Comparison of ENCODE assay signal across 27 cellular contexts in the genomic region with DNA sequence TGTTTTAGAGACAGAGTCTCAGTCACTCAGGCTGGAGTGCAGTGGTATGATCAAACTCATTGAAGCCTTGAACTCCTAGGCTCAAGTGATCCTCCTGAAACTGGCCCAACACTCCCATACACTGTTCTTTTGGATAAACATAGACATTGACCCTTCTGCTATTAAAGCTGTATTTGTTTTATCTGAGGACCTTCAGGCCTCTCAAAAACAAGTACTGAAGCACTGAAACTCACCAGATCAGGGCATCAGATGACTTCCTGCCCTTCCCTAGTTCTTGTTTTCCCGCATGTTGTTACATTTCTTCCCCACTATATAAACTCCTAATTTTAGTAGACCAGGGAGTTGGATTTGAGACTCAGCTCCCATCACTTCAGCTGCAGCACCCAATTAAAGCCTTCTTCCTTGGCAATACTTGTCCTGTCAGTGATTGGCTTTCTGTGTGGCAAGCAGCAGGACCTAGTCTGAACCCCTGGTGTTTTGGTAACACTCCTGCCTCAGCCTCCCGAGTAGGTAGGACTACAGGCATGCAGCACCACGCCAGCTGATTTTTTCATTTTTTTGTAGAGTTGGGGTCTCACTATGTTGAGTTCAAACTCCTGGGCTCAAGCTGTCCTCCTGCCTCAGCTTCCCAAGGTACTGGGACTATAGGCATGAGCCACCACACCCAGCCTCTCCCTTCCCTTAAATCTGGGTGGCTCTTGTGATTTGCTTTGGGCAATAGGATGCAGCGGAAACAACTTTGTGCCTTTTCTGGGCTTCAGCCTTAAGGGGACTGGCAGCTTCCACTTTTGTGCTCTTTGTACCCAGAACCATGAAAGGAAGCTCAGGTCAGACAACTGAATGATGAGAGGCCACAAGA. TPM values are rescaled to one million over a fixed set of nuclear protein-coding genes. Genes with fewer than 3 reads are reported as not detected.
DNase-seq lines count a peak whose midpoint lies in the region; ATAC-seq and TF ChIP-seq lines count a peak whose summit lies in the region.
"Had no signal": no experiment of that assay in that cellular context is flagged by ENCODE, and none has a peak within 500 bp of the region (broad histone marks: within the 10 kb centered on the region; RNA-seq: fewer than 3 reads in every experiment).

No MANE protein-coding gene starts in this region.

- DNase-seq in breast epithelium (ENCODE audit: low spot score in 2 of 2) (no peak), mammary epithelial cell (no peak), esophagus squamous epithelium (lab: John Stamatoyannopoulos, UW) (no peak), mucosa of descending colon (no peak), uterus (no peak), GF-D8 (lab: John Stamatoyannopoulos, UW) (no peak), UCSD-AML1 (lab: John Stamatoyannopoulos, UW; ENCODE audit: unreplicated experiment) (no peak)
- DNase-seq: activated CD8-positive, alpha-beta memory T cell treated with anti-CD3 and anti-CD28 coated beads, Interleukin-2, amount 50 U/mL, for 4 hours; activated effector memory CD4-positive, alpha-beta T cell treated with Interleukin-2 at 50 U/mL for 16 hours; activated naive CD8-positive, alpha-beta T cell treated with anti-CD3 and anti-CD28 coated beads, Interleukin-2, amount 50 U/mL, for 24 hours; brain microvascular endothelial cell; Caco-2; cortex of kidney; hypothalamus; islet precursor cell; KBM-7; natural killer cell; NCI-H2227 treated with DMSO at 0.1 percent for 48 hours; PC-9; stimulated activated CD4-positive, alpha-beta T cell treated with anti-CD3 and anti-CD28 coated beads, Interleukin-2, amount 100 ng/mL, for 24 hours; stimulated activated naive CD4-positive, alpha-beta T cell; trophoblast cell had no signal

- no peak overlapping the region for H3K4me3 ChIP-seq in breast epithelium
- H3K4me3 ChIP-seq in mammary epithelial cell (replicated peaks in 1 of 3; ENCODE audit: insufficient read depth in 1 of 3, low read depth in 2 of 3, low read length in 3 of 3) = no peak overlapping the region
- H3K4me3 ChIP-seq in esophagus squamous epithelium = no peak overlapping the region
- H3K4me3 ChIP-seq in mucosa of descending colon = no peak overlapping the region
- H3K4me3 ChIP-seq in uterus = no peak overlapping the region
- H3K4me3 ChIP-seq: PC-9, SJCRH30, skin epidermis had no signal

- dilution Hi-C loops in mammary epithelial cell (cut with HindIII; ENCODE audit: low sequenced_read_pairs) = no loop called here

- no peaks in the 10 kb centered on the region for H4K20me1 ChIP-seq in mammary epithelial cell (ENCODE audit: insufficient read depth, low read length)

- TF ChIP-seq CTCF in breast epithelium (IDR thresholded peaks at IDR 0.05) = no peak
- TF ChIP-seq CTCF in mammary epithelial cell (conservative IDR thresholded peaks at IDR 0.05 in 1 of 2, IDR thresholded peaks at IDR 0.05 in 1 of 2; ENCODE audit: extremely low read depth in 1 of 2, insufficient read depth in 1 of 2, low read depth in 1 of 2, low read length in 2 of 2) = no peak
- TF ChIP-seq CTCF in esophagus squamous epithelium (IDR thresholded peaks at IDR 0.05) = no peak
- TF ChIP-seq CTCF in mucosa of descending colon (IDR thresholded peaks at IDR 0.05) = no peak
- no peak for TF ChIP-seq CTCF in uterus (IDR thresholded peaks at IDR 0.05)

- intact Hi-C loops in breast epithelium (cut with DNase I; ENCODE audit: low total_unique reads) (no loop called here), mammary epithelial cell (cut with micrococcal nuclease) (no loop called here), esophagus squamous epithelium (cut with DNase I) (loop anchor here (10.0 kb wide), 1 partner anchor 113 kb away; no protein-coding TSS in a partner anchor), mucosa of descending colon (cut with DNase I, micrococcal nuclease) (no loop called here), uterus (cut with DNase I; ENCODE audit: low total_unique reads) (no loop called here)

- H3K4me2 ChIP-seq in mammary epithelial cell (ENCODE audit: insufficient read depth, low read depth, low read length) = no peak overlapping the region
- H3K4me2 ChIP-seq: PC-9 had no signal

- in situ Hi-C loops in mammary epithelial cell (cut with MboI; ENCODE audit: low sequenced_read_pairs in 2 of 2) = no loop called here

- H3K36me3 ChIP-seq in breast epithelium (no peaks in the 10 kb centered on the region), mammary epithelial cell (ENCODE audit: insufficient read depth, low read length) (no peaks in the 10 kb centered on the region), esophagus squamous epithelium (no peaks in the 10 kb centered on the region), mucosa of descending colon (ENCODE audit: low read depth) (no peaks in the 10 kb centered on the region), uterus (no peaks in the 10 kb centered on the region)
- H3K36me3 ChIP-seq: brain microvascular endothelial cell, SJCRH30 had no signal

- no peaks in the 10 kb centered on the region for H3K79me2 ChIP-seq in mammary epithelial cell (ENCODE audit: insufficient read depth, low read length)
- H3K79me2 ChIP-seq: parathyroid adenoma had no signal

- no peaks in the 10 kb centered on the region for H3K27me3 ChIP-seq in breast epithelium
- no peaks in the 10 kb centered on the region for H3K27me3 ChIP-seq in mammary epithelial cell (ENCODE audit: insufficient read depth, low read length)
- H3K27me3 ChIP-seq in esophagus squamous epithelium = no peaks in the 10 kb centered on the region
- H3K27me3 ChIP-seq in uterus = no peaks in the 10 kb centered on the region
- H3K27me3 ChIP-seq: brain microvascular endothelial cell, SJCRH30 had no signal

- peak; percentile 29 for ATAC-seq in mucosa of descending colon
- ATAC-seq in GM18502 (IDR thresholded peaks at IDR 0.05; ENCODE audit: poor library complexity, unreplicated experiment) = no peak
- ATAC-seq: activated naive CD8-positive, alpha-beta T cell treated with anti-CD3 and anti-CD28 coated beads, Interleukin-2, amount 50 U/mL, for 24 hours; natural killer cell had no signal

- CTCF ChIA-PET in mammary epithelial cell (lab: Charles Lee; ENCODE audit: low non-redundant PET) = no interaction called here

- no peak overlapping the region for H2AFZ ChIP-seq in mammary epithelial cell (ENCODE audit: low read depth, low read length)
- H2AFZ ChIP-seq: parathyroid adenoma, PC-9 had no signal

- WGBS in mammary epithelial cell (ENCODE audit: low coverage, missing lambda C conversion rate) = 75% methylated on average over 4 of the region's 4 CpGs
- WGBS in esophagus squamous epithelium, 2 donors = 83 to 87% methylated on average over 3 to 4 of the region's 4 CpGs

- H3K4me1 ChIP-seq in breast epithelium = peaks cover 0 to 3% of the 10 kb centered on the region in 2 donors
- H3K4me1 ChIP-seq in mammary epithelial cell (ENCODE audit: insufficient read depth, low read length) = peaks cover 31% of the 10 kb centered on the region
- peaks cover 8 to 32% (median 22%) of the 10 kb centered on the region in 3 donors for H3K4me1 ChIP-seq in esophagus squamous epithelium
- H3K4me1 ChIP-seq in mucosa of descending colon (ENCODE audit: low read depth) = peaks cover 7% of the 10 kb centered on the region
- H3K4me1 ChIP-seq in uterus = peaks cover 0 to 18% of the 10 kb centered on the region in 2 donors

- no peaks in the 10 kb centered on the region for H3K9me3 ChIP-seq in breast epithelium
- no peaks in the 10 kb centered on the region for H3K9me3 ChIP-seq in mammary epithelial cell (replicated peaks; ENCODE audit: insufficient read depth, low read length)
- H3K9me3 ChIP-seq in esophagus squamous epithelium = no peaks in the 10 kb centered on the region
- H3K9me3 ChIP-seq in mucosa of descending colon = no peaks in the 10 kb centered on the region
- no peaks in the 10 kb centered on the region for H3K9me3 ChIP-seq in uterus

- H3K27ac ChIP-seq in breast epithelium = peak overlapping the region; percentile 4 to 44
- no peak overlapping the region for H3K27ac ChIP-seq in mammary epithelial cell (ENCODE audit: insufficient read depth, low read depth, low read length)
- H3K27ac ChIP-seq in esophagus squamous epithelium = peak overlapping the region in 3 of 4 donors; percentile 60 to 90 (median 89)
- H3K27ac ChIP-seq in uterus = peak overlapping the region; percentile 90
- H3K27ac ChIP-seq: brain microvascular endothelial cell, parathyroid adenoma, PC-9, SJCRH30, VCaP had no signal

- no TSS peak for BruUV-seq in mammary epithelial cell (replicated peaks; lab: Mats Ljungman, UMichigan)

- H3K9ac ChIP-seq in mammary epithelial cell (ENCODE audit: insufficient read depth, low read length) = no peak overlapping the region
- H3K9ac ChIP-seq: parathyroid adenoma had no signal

- TF ChIP-seq POLR2A in breast epithelium (IDR thresholded peaks at IDR 0.05) (no peak), esophagus squamous epithelium (IDR thresholded peaks at IDR 0.05) (no peak), uterus (IDR thresholded peaks at IDR 0.05) (no peak)

RNA-seq across cellular contexts. Expression of gene IFT81, which starts 12.5 kb away (rescaled TPM):
- total RNA-seq in breast epithelium (10 to 100 TPM in 2 of 3 donors, 1 to 10 TPM in 1; 9.4 to 27.1 (median 19.0) TPM), mammary epithelial cell (10 to 100 TPM in 1 of 2 donors, 1 to 10 TPM in 1; 8.8 to 11.8 TPM), esophagus squamous epithelium (10 to 100 TPM in 1 of 4 donors, 1 to 10 TPM in 3; 3.6 to 12.6 (median 7.2) TPM), mucosa of descending colon (10 to 100 TPM in 1 of 3 donors, 1 to 10 TPM in 2; 3.8 to 12.7 (median 6.3) TPM), uterus (10 to 100 TPM in 3 of 4 donors, 1 to 10 TPM in 1; 6.9 to 40.6 (median 20.7) TPM)
- polyA plus RNA-seq in mammary epithelial cell = 3.4 TPM
- polyA minus RNA-seq in mammary epithelial cell = 8.3 TPM
